8 cellular contexts compared by ENCODE assay signal in the genomic region with DNA sequence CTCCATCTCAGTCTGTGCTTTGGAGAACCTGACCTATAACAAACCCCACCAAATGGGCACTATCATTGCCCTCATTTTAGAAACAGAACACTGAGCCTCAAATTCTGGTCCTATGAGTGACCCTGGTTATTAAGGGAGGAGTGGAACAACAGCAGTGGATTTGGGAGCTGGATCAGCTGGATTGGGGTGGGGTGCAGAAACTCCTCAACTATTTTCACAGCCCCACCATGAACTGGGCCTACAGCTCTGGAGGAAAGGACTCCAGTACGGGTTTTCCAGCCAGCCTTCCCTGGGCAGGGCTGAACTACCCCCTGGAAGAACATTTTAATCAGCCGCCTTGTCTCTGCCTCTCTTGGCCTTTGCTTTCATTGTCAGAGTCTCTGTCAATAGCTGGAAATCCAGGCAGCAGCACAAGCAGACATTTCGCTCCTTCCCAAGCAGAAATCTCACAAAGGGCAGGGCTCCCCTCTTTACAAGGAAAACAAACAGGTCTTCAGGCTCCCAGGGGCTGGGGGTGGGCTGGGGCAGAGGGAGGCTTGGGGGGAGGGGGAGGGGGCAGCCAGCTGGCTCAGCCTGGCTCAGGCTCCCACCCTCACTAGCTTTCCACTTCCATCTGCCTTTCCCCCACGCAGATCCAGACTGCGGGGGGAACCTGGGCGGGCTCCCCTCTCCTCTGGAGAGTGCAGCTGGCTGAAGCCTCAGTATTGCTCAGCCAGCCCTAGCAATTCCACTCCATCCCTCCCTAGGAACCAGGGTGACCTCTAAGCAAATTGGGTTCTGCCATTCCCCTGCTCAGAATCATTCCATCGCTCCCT. TPM values are rescaled to one million over a fixed set of nuclear protein-coding genes. Genes with fewer than 3 reads are reported as not detected.
A peak's percentile ranks its signal among the peaks of the same experiment; 100 is the strongest.
DNase-seq lines count a peak whose midpoint lies in the region; ATAC-seq, FAIRE-seq and TF ChIP-seq lines count a peak whose summit lies in the region.

No MANE protein-coding gene starts in this region.

- H3K4me3 Mint-ChIP-seq in mesothelial cell of epicardium, result peak overlapping the region; percentile 50

- H3K4me2 ChIP-seq in PC-3 (ENCODE audit: low read length), result peak overlapping the region; percentile 48; the same call in 1 of the 2 replicates
- H3K4me2 ChIP-seq in endothelial cell of umbilical vein (ENCODE audit: insufficient read depth, low read length), result peak overlapping the region; percentile 8
- H3K4me2 ChIP-seq in MM.1S (ENCODE audit: low read depth, low read length), result no peak overlapping the region

- ATAC-seq in PC-3 (peak; percentile 81), HG02870 (IDR thresholded peaks at IDR 0.05; ENCODE audit: unreplicated experiment) (no peak)

- H3K9ac ChIP-seq in PC-3 (ENCODE audit: low read length) (no peak overlapping the region), endothelial cell of umbilical vein (replicated peaks; ENCODE audit: extremely low read depth, insufficient read depth, low read length) (no peak overlapping the region), MM.1S (ENCODE audit: low read length) (no peak overlapping the region)

- peak overlapping the region; percentile 92 for H3K27ac Mint-ChIP-seq in mesothelial cell of epicardium

- dilution Hi-C loops in endothelial cell of umbilical vein (cut with MboI; ENCODE audit: extremely low pct_ligation_motif_present, low sequenced_read_pairs), result no loop called here

- intact Hi-C loops in PC-3 (cut with micrococcal nuclease) (loop anchor here (1.0 kb wide), 1 partner anchor 10 kb away; no protein-coding TSS in a partner anchor), endothelial cell of umbilical vein (cut with micrococcal nuclease) (loop anchor here (1.0 to 2.0 kb wide), 3 partner anchors 10 to 41 kb away; no protein-coding TSS in a partner anchor)

- H3K9me3 Mint-ChIP-seq in mesothelial cell of epicardium, result no peaks in the 10 kb centered on the region

- H3K79me2 ChIP-seq in PC-3 (ENCODE audit: low read length) (no peaks in the 10 kb centered on the region), endothelial cell of umbilical vein (ENCODE audit: control insufficient read depth, insufficient read depth, low read length) (no peaks in the 10 kb centered on the region), MM.1S (ENCODE audit: low read length) (no peaks in the 10 kb centered on the region)

- H3K36me3 ChIP-seq in PC-3 (ENCODE audit: low read depth, low read length) (no peaks in the 10 kb centered on the region), endothelial cell of umbilical vein (ENCODE audit: control insufficient read depth in 2 of 2, extremely low read depth in 1 of 2, insufficient read depth in 2 of 2, low read length in 2 of 2) (no peaks in the 10 kb centered on the region), MM.1S (replicated peaks; ENCODE audit: insufficient read depth, low read length) (no peaks in the 10 kb centered on the region)

- CTCF ChIA-PET in PC-3 (lab: Charles Lee), result no interaction called here
- CTCF ChIA-PET in endothelial cell of umbilical vein (lab: Charles Lee), result interaction anchor here (1.0 to 4.3 kb wide), 5 partner anchors 10 to 69 kb away, joined by 3 to 60 read pairs (median 7); a partner anchor contains a TSS

- H2AFZ ChIP-seq in PC-3 (ENCODE audit: low read length), result no peak overlapping the region
- no peak overlapping the region for H2AFZ ChIP-seq in endothelial cell of umbilical vein (ENCODE audit: low read depth, low read length)
- no peak overlapping the region for H2AFZ ChIP-seq in MM.1S (ENCODE audit: low read length)

- H3K9me1 ChIP-seq in endothelial cell of umbilical vein (replicated peaks; ENCODE audit: control insufficient read depth, extremely low read depth, insufficient read depth, low read length), result no peaks in the 10 kb centered on the region

- no TSS peak for BruUV-seq in PC-3 (replicated peaks; lab: Mats Ljungman, UMichigan)
- no TSS peak for BruUV-seq in endothelial cell of umbilical vein (replicated peaks; lab: Mats Ljungman, UMichigan)

- POLR2A ChIA-PET in PC-3 (lab: Charles Lee; ENCODE audit: unreplicated experiment) (interaction anchor here (1.0 kb wide), 1 partner anchor 10 kb away, joined by 5 read pairs; no protein-coding TSS in a partner anchor), endothelial cell of umbilical vein (lab: Charles Lee) (interaction anchor here (0.5 to 1.7 kb wide), 4 partner anchors 11 to 361 kb away, joined by 3 to 26 read pairs (median 6); a partner anchor contains a TSS)

- TF ChIP-seq CTCF in PC-3 (conservative IDR thresholded peaks at IDR 0.05; ENCODE audit: low read depth, low read length), result no peak
- no peak for TF ChIP-seq CTCF in endothelial cell of umbilical vein (IDR thresholded peaks at IDR 0.05; ENCODE audit: extremely low read depth in 1 of 2, insufficient read depth in 1 of 2, low read depth in 1 of 2, low read length in 2 of 2)
- TF ChIP-seq CTCF in mesothelial cell of epicardium (IDR thresholded peaks at IDR 0.05; ENCODE audit: unreplicated experiment), result no peak
- TF ChIP-seq CTCF in MM.1S (IDR thresholded peaks at IDR 0.05; ENCODE audit: low read length), result no peak

- H3K9me3 ChIP-seq in PC-3 (ENCODE audit: low read length) (no peaks in the 10 kb centered on the region), endothelial cell of umbilical vein (replicated peaks; ENCODE audit: control insufficient read depth, insufficient read depth, low read length) (no peaks in the 10 kb centered on the region), MM.1S (replicated peaks; ENCODE audit: insufficient read depth, low read length) (no peaks in the 10 kb centered on the region)

- H3K9me2 ChIP-seq in PC-3 (replicated peaks; ENCODE audit: low read length) (no peaks in the 10 kb centered on the region), MM.1S (replicated peaks; ENCODE audit: insufficient read depth, low read length) (no peaks in the 10 kb centered on the region)

- TF ChIP-seq POLR2A in endothelial cell of umbilical vein (IDR thresholded peaks at IDR 0.05; ENCODE audit: low read depth, low read length), result no peak

- H3K4me1 ChIP-seq in PC-3 (ENCODE audit: insufficient read depth, low read length), result peaks cover 6% of the 10 kb centered on the region
- peaks cover 13% of the 10 kb centered on the region for H3K4me1 ChIP-seq in endothelial cell of umbilical vein (ENCODE audit: control insufficient read depth, extremely low read depth, insufficient read depth, low read length)
- H3K4me1 ChIP-seq in MM.1S (ENCODE audit: low read length), result no peaks in the 10 kb centered on the region

- peaks cover 7% of the 10 kb centered on the region for H3K27me3 Mint-ChIP-seq in mesothelial cell of epicardium (ENCODE audit: low read depth)

- peak; percentile 66 for DNase-seq in A172 (ENCODE audit: low spot score)
- peak; percentile 37 for DNase-seq in Jurkat, Clone E6-1 (ENCODE audit: low read depth, low spot score)
- peak; percentile 61 for DNase-seq in PC-3
- DNase-seq in endothelial cell of umbilical vein (ENCODE audit: low read depth, low spot score), result peak; percentile 91
- DNase-seq in mesothelial cell of epicardium (ENCODE audit: low spot score in 2 of 2, unreplicated experiment in 2 of 2), result peak; percentile 45 to 72
- no peak for DNase-seq in stimulated activated CD4-positive, alpha-beta T cell treated with anti-CD3 and anti-CD28 coated beads, Interleukin-4, amount 100 ng/mL, for 24 hours
- no peak for DNase-seq in MM.1S

- no peaks in the 10 kb centered on the region for H4K20me1 ChIP-seq in PC-3 (ENCODE audit: low read length)
- no peaks in the 10 kb centered on the region for H4K20me1 ChIP-seq in endothelial cell of umbilical vein (replicated peaks; ENCODE audit: control insufficient read depth, extremely low read depth, insufficient read depth, low read length)
- H4K20me1 ChIP-seq in MM.1S (ENCODE audit: insufficient read depth, low read length), result no peaks in the 10 kb centered on the region

- no peak overlapping the region for H3K27ac ChIP-seq in PC-3 (ENCODE audit: low read length)
- H3K27ac ChIP-seq in endothelial cell of umbilical vein (ENCODE audit: insufficient read depth, low read depth, low read length), result no peak overlapping the region
- no peak overlapping the region for H3K27ac ChIP-seq in MM.1S (ENCODE audit: low read length)

- no peaks in the 10 kb centered on the region for H3F3A ChIP-seq in PC-3 (ENCODE audit: low read length, unreplicated experiment)
- no peaks in the 10 kb centered on the region for H3F3A ChIP-seq in MM.1S (ENCODE audit: insufficient read depth, low read length)

- H3K4me1 Mint-ChIP-seq in mesothelial cell of epicardium, result peaks cover 53% of the 10 kb centered on the region

- peak; percentile 91 for FAIRE-seq in endothelial cell of umbilical vein (lab: Jason Lieb, UNC)

- no peak overlapping the region for H3K4me3 ChIP-seq in Jurkat, Clone E6-1 (ENCODE audit: low read length)
- H3K4me3 ChIP-seq in PC-3 (ENCODE audit: low read length) (no peak overlapping the region), endothelial cell of umbilical vein (replicated peaks in 1 of 3; ENCODE audit: insufficient read depth in 1 of 3, low read depth in 1 of 3, low read length in 3 of 3) (no peak overlapping the region), MM.1S (ENCODE audit: low read length) (no peak overlapping the region)

- H3K36me3 Mint-ChIP-seq in mesothelial cell of epicardium, result no peaks in the 10 kb centered on the region

- H3K27me3 ChIP-seq in PC-3 (ENCODE audit: low read length) (no peaks in the 10 kb centered on the region), endothelial cell of umbilical vein (ENCODE audit: control insufficient read depth in 2 of 2, insufficient read depth in 2 of 2, low read length in 2 of 2) (peaks cover 4 to 7% of the 10 kb centered on the region in 2 experiments), MM.1S (replicated peaks; ENCODE audit: insufficient read depth, low read length) (no peaks in the 10 kb centered on the region)

TF ChIP-seq in endothelial cell of umbilical vein, 7 proteins besides CTCF, POLR2A, EP300 and RAD21:
- TF ChIP-seq EZH2 (IDR thresholded peaks at IDR 0.05; ENCODE audit: borderline replicate concordance, low read depth, low read length, severe bottlenecking) (no peak), JUN (IDR thresholded peaks at IDR 0.05; ENCODE audit: borderline replicate concordance, insufficient read depth, insufficient read length, low read depth) (no peak)

RNA-seq across cellular contexts. Expression of a gene that starts 13.7 kb away (rescaled TPM):
- total RNA-seq in A172 (2014; rRNA removed; shearing (Covaris generic)), result 0.10 and 0.59 TPM in 2 replicates
- 69.4 TPM for polyA plus RNA-seq in Jurkat, Clone E6-1 (2012; ENCODE audit: insufficient read depth, insufficient read length)
- total RNA-seq in PC-3 (2014; rRNA removed), result 72.5 and 109 TPM in 2 replicates
- total RNA-seq in endothelial cell of umbilical vein, result 53.8 and 56.9 TPM in 2 replicates
- 40.5 TPM in 2 replicates for polyA plus RNA-seq in endothelial cell of umbilical vein
- 25.4 and 32.3 TPM in 2 replicates for polyA plus RNA-seq in endothelial cell of umbilical vein (2011; cell fraction: cytosol; rRNA removed)
- polyA plus RNA-seq in endothelial cell of umbilical vein (2011; cell fraction: nucleus; rRNA removed), result 76.5 and 80.5 TPM in 2 replicates
- polyA plus RNA-seq in endothelial cell of umbilical vein (2012), result 37.2 and 57.4 TPM in 2 replicates
- 74.4 and 77.7 TPM in 2 replicates for polyA minus RNA-seq in endothelial cell of umbilical vein
- 114 TPM for polyA minus RNA-seq in endothelial cell of umbilical vein (2011; cell fraction: cytosol; rRNA and poly(A)+ RNA removed)
- polyA minus RNA-seq in endothelial cell of umbilical vein (2011; cell fraction: nucleus; rRNA and poly(A)+ RNA removed), result 63.4 and 82.0 TPM in 2 replicates
- 147 to 165 TPM (median 156 TPM) in 3 replicates for total RNA-seq in mesothelial cell of epicardium

Comparison
In these comparisons a context has a peak if more than half of its experiments do, and no peak if none do; other contexts are left out.
1. DNase-seq: peak in A172 (single experiment), Jurkat, Clone E6-1 (single experiment), PC-3 (single experiment), endothelial cell of umbilical vein (single experiment) and mesothelial cell of epicardium (2 of 2); none in stimulated activated CD4-positive, alpha-beta T cell treated with anti-CD3 and anti-CD28 coated beads, Interleukin-4, amount 100 ng/mL, for 24 hours (single experiment) and MM.1S (single experiment).
2. RNA of a gene that starts 13.7 kb away (total RNA-seq): 147 to 165 TPM in mesothelial cell of epicardium, 72.5 to 109 TPM in PC-3 and 53.8 to 56.9 TPM in endothelial cell of umbilical vein; 0.10 to 0.59 TPM in A172; every median in the first group is over 10 times any median in the second.